ENCODE assay signal across 1 cellular context in genomic region chr1:241097479-241097878, GRCh38.
TF ChIP-seq lines count a peak whose summit lies in the region.

No MANE protein-coding gene starts in this region.

TF ChIP-seq in GM23338, 12 proteins besides CTCF, POLR2A, EP300 and RAD21 (continued from another document):
- no peak for TF ChIP-seq ZNF462 (CRISPR knock-in tag; IDR thresholded peaks at IDR 0.05)
- TF ChIP-seq STAT1 (IDR thresholded peaks at IDR 0.05; ENCODE audit: unreplicated experiment), result no peak
- TF ChIP-seq EZH2 (IDR thresholded peaks at IDR 0.05; ENCODE audit: low read depth, unreplicated experiment), result no peak
- TF ChIP-seq ETS1 (IDR thresholded peaks at IDR 0.05), result no peak
- TF ChIP-seq CREB1 (CRISPR knock-in tag; IDR thresholded peaks at IDR 0.05; ENCODE audit: low read depth), result no peak
- no peak for TF ChIP-seq JUNB (IDR thresholded peaks at IDR 0.05; ENCODE audit: unreplicated experiment)
- TF ChIP-seq EZH2phosphoT487 (IDR thresholded peaks at IDR 0.05; ENCODE audit: unreplicated experiment), result no peak
- TF ChIP-seq ZNF331 (CRISPR knock-in tag; IDR thresholded peaks at IDR 0.05; ENCODE audit: low read depth), result no peak
- TF ChIP-seq POLR2AphosphoS5 (IDR thresholded peaks at IDR 0.05; ENCODE audit: low read depth), result no peak
- TF ChIP-seq ZNF114 (CRISPR knock-in tag; IDR thresholded peaks at IDR 0.05), result no peak
